Comparison of ENCODE assay signal across 9 cellular contexts in the genomic region with DNA sequence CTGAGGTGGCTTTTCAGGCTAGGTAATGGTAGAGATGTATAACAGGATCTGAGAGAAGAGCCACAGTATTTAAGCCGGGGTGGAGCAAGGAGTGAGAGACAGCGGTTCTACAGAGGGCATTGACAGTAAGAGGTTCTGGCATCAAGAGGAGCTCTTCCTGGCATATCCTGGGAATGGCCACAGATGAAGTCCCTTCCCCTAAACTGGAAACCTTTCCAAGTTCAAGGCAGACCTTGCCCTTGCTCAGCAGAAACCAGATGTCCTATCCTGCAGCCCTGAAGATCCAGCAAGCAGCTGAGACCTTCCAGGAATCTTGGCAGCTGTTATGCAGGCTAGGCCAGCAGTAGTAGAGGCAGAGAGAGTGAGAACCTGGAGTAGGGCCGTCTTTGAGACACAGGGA. TPM values are rescaled to one million over a fixed set of nuclear protein-coding genes. Genes with fewer than 3 reads are reported as not detected.
"Had no signal": no experiment of that assay in that cellular context is flagged by ENCODE, and none has a peak within 500 bp of the region (broad histone marks: within the 10 kb centered on the region; RNA-seq: fewer than 3 reads in every experiment).

No MANE protein-coding gene starts in this region.

- ATAC-seq: HepG2, K562 had no signal

- FAIRE-seq: HepG2, HTR-8/SVneo, K562 had no signal

- H3K27ac ChIP-seq: HL-60 had no signal

- DNase-seq: IMR-90, KBM-7 had no signal

- H3K4me3 ChIP-seq: K562 had no signal

RNA-seq across cellular contexts. Expression of a gene that starts 18.1 kb away (rescaled TPM):
- total RNA-seq: HepG2, HT-29, HT1080, IMR-90 had no signal
- polyA plus RNA-seq: HepG2, IgD-negative memory B cell, IMR-90, K562 had no signal

RNA-seq across cellular contexts. Expression of a gene that starts 21.2 kb away (rescaled TPM):
- total RNA-seq: HepG2, HT-29, HT1080, IMR-90, K562 had no signal
- polyA plus RNA-seq: IgD-negative memory B cell, IMR-90, K562 had no signal

RNA-seq across cellular contexts. Expression of a gene that starts 50.6 kb away (rescaled TPM):
- total RNA-seq: HepG2, HT-29, HT1080, IMR-90 had no signal
- polyA plus RNA-seq: HepG2, IgD-negative memory B cell, IMR-90 had no signal
